In genomic region chr4:56467284-56468096, GRCh38 we compare ENCODE assay signal across 8 cellular contexts. TPM values are rescaled to one million over a fixed set of nuclear protein-coding genes. Genes with fewer than 3 reads are reported as not detected.
DNase-seq lines count a peak whose midpoint lies in the region; ATAC-seq, FAIRE-seq and TF ChIP-seq lines count a peak whose summit lies in the region.

A gene with protein sequence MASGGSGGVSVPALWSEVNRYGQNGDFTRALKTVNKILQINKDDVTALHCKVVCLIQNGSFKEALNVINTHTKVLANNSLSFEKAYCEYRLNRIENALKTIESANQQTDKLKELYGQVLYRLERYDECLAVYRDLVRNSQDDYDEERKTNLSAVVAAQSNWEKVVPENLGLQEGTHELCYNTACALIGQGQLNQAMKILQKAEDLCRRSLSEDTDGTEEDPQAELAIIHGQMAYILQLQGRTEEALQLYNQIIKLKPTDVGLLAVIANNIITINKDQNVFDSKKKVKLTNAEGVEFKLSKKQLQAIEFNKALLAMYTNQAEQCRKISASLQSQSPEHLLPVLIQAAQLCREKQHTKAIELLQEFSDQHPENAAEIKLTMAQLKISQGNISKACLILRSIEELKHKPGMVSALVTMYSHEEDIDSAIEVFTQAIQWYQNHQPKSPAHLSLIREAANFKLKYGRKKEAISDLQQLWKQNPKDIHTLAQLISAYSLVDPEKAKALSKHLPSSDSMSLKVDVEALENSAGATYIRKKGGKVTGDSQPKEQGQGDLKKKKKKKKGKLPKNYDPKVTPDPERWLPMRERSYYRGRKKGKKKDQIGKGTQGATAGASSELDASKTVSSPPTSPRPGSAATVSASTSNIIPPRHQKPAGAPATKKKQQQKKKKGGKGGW (plus strand): TSS chr4:56467617. CDS start chr4:56467636, 19 bp downstream.

- no peaks in the 10 kb centered on the region for H3K9me3 ChIP-seq in kidney (ENCODE audit: control insufficient read depth in 1 of 2, low read length in 2 of 2)

- DNase-seq in AG09319 (ENCODE audit: extremely low read depth, low read depth) (peak; percentile 62), NCI-H460 (ENCODE audit: extremely low read depth, low read depth) (peak; percentile 80), cerebellum (ENCODE audit: low spot score) (peak; percentile 91), kidney (peak; percentile 96)
- peak; percentile 82 for DNase-seq in activated CD4-positive, alpha-beta T cell treated with anti-CD3 and anti-CD28 coated beads for 1 hour
- DNase-seq in stimulated activated CD4-positive, alpha-beta T cell treated with anti-CD3 and anti-CD28 coated beads, Interleukin-15, amount 100 ng/mL, for 24 hours, result peak; percentile 93

- peak within 1 kb of the TSS; percentile 81 to 82 for H3K27ac ChIP-seq in kidney (ENCODE audit: low read depth in 2 of 2, low read length in 2 of 2)

- FAIRE-seq in kidney (lab: Jason Lieb, UNC), result no peak

- peak within 1 kb of the TSS; percentile 80 to 90 for H3K9ac ChIP-seq in kidney (ENCODE audit: low read length in 2 of 2)

- intact Hi-C loops in kidney (cut with DNase I), result no loop called here

- H3K4me3 ChIP-seq in kidney (ENCODE audit: low read length in 2 of 2), result peak within 1 kb of the TSS; percentile 82 to 100

- peaks cover 8 to 21% of the 10 kb centered on the region in 2 donors for H3K4me1 ChIP-seq in kidney (ENCODE audit: control insufficient read depth in 1 of 2, insufficient read depth in 1 of 2, low read depth in 1 of 2, low read length in 2 of 2)

- ATAC-seq in GM19025 (IDR thresholded peaks at IDR 0.05; ENCODE audit: low read depth, unreplicated experiment) (peak; percentile 95), HG03342 (IDR thresholded peaks at IDR 0.05; ENCODE audit: unreplicated experiment) (peak; percentile 92)

- peaks cover 3 to 10% of the 10 kb centered on the region in 2 donors for H3K36me3 ChIP-seq in kidney (ENCODE audit: control insufficient read depth in 1 of 2, insufficient read depth in 2 of 2, low read length in 2 of 2)

- TF ChIP-seq CTCF in AG09319 (IDR thresholded peaks at IDR 0.05; ENCODE audit: low read depth, low read length) (no peak), kidney (IDR thresholded peaks at IDR 0.05; ENCODE audit: borderline replicate concordance, extremely low read depth, insufficient read depth) (no peak)

RNA-seq across cellular contexts. Expression of the gene that starts here (rescaled TPM):
- 104 and 108 TPM in 2 replicates for total RNA-seq in NCI-H460 (2014; rRNA removed; shearing (Covaris generic))
- polyA plus RNA-seq in NCI-H460 (2014; cell fraction: nucleus; rRNA removed), result 31.6 and 34.9 TPM in 2 replicates
- total RNA-seq in cerebellum (66.8 TPM), kidney (90.8 TPM)
- polyA plus RNA-seq in kidney (ENCODE audit: insufficient read depth, low read depth, low replicate concordance), result 23.1 TPM

Comparison
In these comparisons a context has a peak if more than half of its experiments do, and no peak if none do; other contexts are left out.
1. Peak in every context shown above with its lines: DNase-seq, ATAC-seq, H3K4me3 ChIP-seq and H3K27ac ChIP-seq.